ENCODE assay signal across 2 cellular contexts in the genomic region with DNA sequence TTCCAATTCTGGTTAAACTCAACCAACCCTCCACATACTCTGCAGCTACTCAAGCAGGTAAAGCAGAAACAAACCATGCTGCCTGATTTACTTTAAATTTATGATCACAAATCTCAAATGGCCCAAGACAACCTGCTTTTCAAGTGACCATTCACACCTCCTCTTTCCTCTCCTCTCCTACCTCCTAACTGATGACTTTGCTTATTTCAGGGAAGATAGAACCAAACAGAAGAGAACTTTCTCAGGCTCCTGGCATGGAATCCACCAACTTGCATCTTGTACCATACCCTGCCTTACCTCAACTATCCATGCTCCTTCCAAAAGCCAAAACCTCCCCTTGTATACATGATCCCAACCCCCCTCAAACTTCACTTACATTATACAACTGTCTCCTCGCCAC.
TF ChIP-seq lines count a peak whose summit lies in the region.

No MANE protein-coding gene starts in this region.

TF ChIP-seq in GM23338, 12 proteins besides CTCF, POLR2A, EP300 and RAD21:
- TF ChIP-seq, protein P1, sequence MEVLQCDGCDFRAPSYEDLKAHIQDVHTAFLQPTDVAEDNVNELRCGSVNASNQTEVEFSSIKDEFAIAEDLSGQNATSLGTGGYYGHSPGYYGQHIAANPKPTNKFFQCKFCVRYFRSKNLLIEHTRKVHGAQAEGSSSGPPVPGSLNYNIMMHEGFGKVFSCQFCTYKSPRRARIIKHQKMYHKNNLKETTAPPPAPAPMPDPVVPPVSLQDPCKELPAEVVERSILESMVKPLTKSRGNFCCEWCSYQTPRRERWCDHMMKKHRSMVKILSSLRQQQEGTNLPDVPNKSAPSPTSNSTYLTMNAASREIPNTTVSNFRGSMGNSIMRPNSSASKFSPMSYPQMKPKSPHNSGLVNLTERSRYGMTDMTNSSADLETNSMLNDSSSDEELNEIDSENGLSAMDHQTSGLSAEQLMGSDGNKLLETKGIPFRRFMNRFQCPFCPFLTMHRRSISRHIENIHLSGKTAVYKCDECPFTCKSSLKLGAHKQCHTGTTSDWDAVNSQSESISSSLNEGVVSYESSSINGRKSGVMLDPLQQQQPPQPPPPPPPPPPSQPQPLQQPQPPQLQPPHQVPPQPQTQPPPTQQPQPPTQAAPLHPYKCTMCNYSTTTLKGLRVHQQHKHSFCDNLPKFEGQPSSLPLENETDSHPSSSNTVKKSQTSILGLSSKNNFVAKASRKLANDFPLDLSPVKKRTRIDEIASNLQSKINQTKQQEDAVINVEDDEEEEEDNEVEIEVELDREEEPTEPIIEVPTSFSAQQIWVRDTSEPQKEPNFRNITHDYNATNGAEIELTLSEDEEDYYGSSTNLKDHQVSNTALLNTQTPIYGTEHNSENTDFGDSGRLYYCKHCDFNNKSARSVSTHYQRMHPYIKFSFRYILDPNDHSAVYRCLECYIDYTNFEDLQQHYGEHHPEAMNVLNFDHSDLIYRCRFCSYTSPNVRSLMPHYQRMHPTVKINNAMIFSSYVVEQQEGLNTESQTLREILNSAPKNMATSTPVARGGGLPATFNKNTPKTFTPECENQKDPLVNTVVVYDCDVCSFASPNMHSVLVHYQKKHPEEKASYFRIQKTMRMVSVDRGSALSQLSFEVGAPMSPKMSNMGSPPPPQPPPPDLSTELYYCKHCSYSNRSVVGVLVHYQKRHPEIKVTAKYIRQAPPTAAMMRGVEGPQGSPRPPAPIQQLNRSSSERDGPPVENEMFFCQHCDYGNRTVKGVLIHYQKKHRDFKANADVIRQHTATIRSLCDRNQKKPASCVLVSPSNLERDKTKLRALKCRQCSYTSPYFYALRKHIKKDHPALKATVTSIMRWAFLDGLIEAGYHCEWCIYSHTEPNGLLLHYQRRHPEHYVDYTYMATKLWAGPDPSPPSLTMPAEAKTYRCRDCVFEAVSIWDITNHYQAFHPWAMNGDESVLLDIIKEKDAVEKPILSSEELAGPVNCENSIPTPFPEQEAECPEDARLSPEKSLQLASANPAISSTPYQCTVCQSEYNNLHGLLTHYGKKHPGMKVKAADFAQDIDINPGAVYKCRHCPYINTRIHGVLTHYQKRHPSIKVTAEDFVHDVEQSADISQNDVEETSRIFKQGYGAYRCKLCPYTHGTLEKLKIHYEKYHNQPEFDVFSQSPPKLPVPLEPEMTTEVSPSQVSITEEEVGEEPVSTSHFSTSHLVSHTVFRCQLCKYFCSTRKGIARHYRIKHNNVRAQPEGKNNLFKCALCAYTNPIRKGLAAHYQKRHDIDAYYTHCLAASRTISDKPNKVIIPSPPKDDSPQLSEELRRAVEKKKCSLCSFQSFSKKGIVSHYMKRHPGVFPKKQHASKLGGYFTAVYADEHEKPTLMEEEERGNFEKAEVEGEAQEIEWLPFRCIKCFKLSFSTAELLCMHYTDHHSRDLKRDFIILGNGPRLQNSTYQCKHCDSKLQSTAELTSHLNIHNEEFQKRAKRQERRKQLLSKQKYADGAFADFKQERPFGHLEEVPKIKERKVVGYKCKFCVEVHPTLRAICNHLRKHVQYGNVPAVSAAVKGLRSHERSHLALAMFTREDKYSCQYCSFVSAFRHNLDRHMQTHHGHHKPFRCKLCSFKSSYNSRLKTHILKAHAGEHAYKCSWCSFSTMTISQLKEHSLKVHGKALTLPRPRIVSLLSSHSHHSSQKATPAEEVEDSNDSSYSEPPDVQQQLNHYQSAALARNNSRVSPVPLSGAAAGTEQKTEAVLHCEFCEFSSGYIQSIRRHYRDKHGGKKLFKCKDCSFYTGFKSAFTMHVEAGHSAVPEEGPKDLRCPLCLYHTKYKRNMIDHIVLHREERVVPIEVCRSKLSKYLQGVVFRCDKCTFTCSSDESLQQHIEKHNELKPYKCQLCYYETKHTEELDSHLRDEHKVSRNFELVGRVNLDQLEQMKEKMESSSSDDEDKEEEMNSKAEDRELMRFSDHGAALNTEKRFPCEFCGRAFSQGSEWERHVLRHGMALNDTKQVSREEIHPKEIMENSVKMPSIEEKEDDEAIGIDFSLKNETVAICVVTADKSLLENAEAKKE (CRISPR knock-in tag; IDR thresholded peaks at IDR 0.05) = no peak
- TF ChIP-seq NANOG (IDR thresholded peaks at IDR 0.05; ENCODE audit: borderline replicate concordance) (no peak), ZNF114 (CRISPR knock-in tag; IDR thresholded peaks at IDR 0.05) (no peak), ZNF331 (CRISPR knock-in tag; IDR thresholded peaks at IDR 0.05; ENCODE audit: low read depth) (no peak), JUNB (IDR thresholded peaks at IDR 0.05; ENCODE audit: unreplicated experiment) (no peak), CREB1 (CRISPR knock-in tag; IDR thresholded peaks at IDR 0.05; ENCODE audit: low read depth) (no peak), STAT1 (IDR thresholded peaks at IDR 0.05; ENCODE audit: unreplicated experiment) (no peak), EZH2phosphoT487 (IDR thresholded peaks at IDR 0.05; ENCODE audit: unreplicated experiment) (no peak)
- TF ChIP-seq, protein P2, sequence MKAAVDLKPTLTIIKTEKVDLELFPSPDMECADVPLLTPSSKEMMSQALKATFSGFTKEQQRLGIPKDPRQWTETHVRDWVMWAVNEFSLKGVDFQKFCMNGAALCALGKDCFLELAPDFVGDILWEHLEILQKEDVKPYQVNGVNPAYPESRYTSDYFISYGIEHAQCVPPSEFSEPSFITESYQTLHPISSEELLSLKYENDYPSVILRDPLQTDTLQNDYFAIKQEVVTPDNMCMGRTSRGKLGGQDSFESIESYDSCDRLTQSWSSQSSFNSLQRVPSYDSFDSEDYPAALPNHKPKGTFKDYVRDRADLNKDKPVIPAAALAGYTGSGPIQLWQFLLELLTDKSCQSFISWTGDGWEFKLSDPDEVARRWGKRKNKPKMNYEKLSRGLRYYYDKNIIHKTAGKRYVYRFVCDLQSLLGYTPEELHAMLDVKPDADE (IDR thresholded peaks at IDR 0.05) = no peak

TF ChIP-seq in K562, 482 proteins besides CTCF, POLR2A, EP300 and RAD21 (continued from another document):
- TF ChIP-seq, protein P3, sequence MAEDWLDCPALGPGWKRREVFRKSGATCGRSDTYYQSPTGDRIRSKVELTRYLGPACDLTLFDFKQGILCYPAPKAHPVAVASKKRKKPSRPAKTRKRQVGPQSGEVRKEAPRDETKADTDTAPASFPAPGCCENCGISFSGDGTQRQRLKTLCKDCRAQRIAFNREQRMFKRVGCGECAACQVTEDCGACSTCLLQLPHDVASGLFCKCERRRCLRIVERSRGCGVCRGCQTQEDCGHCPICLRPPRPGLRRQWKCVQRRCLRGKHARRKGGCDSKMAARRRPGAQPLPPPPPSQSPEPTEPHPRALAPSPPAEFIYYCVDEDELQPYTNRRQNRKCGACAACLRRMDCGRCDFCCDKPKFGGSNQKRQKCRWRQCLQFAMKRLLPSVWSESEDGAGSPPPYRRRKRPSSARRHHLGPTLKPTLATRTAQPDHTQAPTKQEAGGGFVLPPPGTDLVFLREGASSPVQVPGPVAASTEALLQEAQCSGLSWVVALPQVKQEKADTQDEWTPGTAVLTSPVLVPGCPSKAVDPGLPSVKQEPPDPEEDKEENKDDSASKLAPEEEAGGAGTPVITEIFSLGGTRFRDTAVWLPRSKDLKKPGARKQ (CRISPR knock-in tag; IDR thresholded peaks at IDR 0.05) = no peak
- TF ChIP-seq ZBTB17 (CRISPR knock-in tag; IDR thresholded peaks at IDR 0.05) (no peak), MAFF (IDR thresholded peaks at IDR 0.05; ENCODE audit: low read length) (peak; percentile 11; the same call in 1 of the 2 replicates), ZSCAN32 (CRISPR knock-in tag; IDR thresholded peaks at IDR 0.05) (no peak), C11orf30 (IDR thresholded peaks at IDR 0.05; ENCODE audit: low read depth) (peak; percentile 79), MAFG (tag; conservative IDR thresholded peaks at IDR 0.05) (peak; percentile 75), ZNF316 (IDR thresholded peaks at IDR 0.05) (peak; percentile 81)
